17 cellular contexts compared by ENCODE assay signal in genomic region chr9:135928731-135929655, GRCh38. TPM values are rescaled to one million over a fixed set of nuclear protein-coding genes. Genes with fewer than 3 reads are reported as not detected.
DNase-seq lines count a peak whose midpoint lies in the region; ATAC-seq, FAIRE-seq and TF ChIP-seq lines count a peak whose summit lies in the region.
"Had no signal": no experiment of that assay in that cellular context is flagged by ENCODE, and none has a peak within 500 bp of the region (broad histone marks: within the 10 kb centered on the region; RNA-seq: fewer than 3 reads in every experiment).

No MANE protein-coding gene starts in this region.

- H3K4ac ChIP-seq in mesenchymal stem cell (ENCODE audit: low read depth in 1 of 2, low read length in 2 of 2) = no peak overlapping the region

- H2BK12ac ChIP-seq in mesenchymal stem cell (ENCODE audit: low read length in 2 of 2) = no peak overlapping the region

- no peak overlapping the region for H2BK15ac ChIP-seq in mesenchymal stem cell (ENCODE audit: low read depth, poor library complexity, severe bottlenecking)

- no peak overlapping the region for H3K4me3 ChIP-seq in K562
- H3K4me3 ChIP-seq in mesenchymal stem cell (ENCODE audit: insufficient read depth in 1 of 2, low read depth in 1 of 2, low read length in 2 of 2) = no peak overlapping the region
- no peak overlapping the region for H3K4me3 ChIP-seq in psoas muscle
- H3K4me3 ChIP-seq in adrenal gland = no peak overlapping the region
- H3K4me3 ChIP-seq: GM12878, GM23338 had no signal

- H3K4me1 Mint-ChIP-seq in CD14-positive monocyte (peaks cover 16% of the 10 kb centered on the region), HFFc6 (ENCODE audit: low read depth) (peaks cover 6% of the 10 kb centered on the region; the same call in 1 of the 2 replicates)
- H3K4me1 Mint-ChIP-seq: IgD-negative memory B cell had no signal

- CTCF ChIA-PET in K562 (lab: Yijun Ruan, JAX; ENCODE audit: low intra/inter-chr PET ratio) = no interaction called here

- no peak for TF ChIP-seq EP300 in K562 (IDR thresholded peaks at IDR 0.05; ENCODE audit: low read length)

- H3K79me1 ChIP-seq in mesenchymal stem cell (replicated peaks; ENCODE audit: low read length, poor library complexity, severe bottlenecking) = peaks cover 24% of the 10 kb centered on the region

- BruUV-seq in K562 (replicated peaks; lab: Mats Ljungman, UMichigan) = no TSS peak

- peak overlapping the region in 5 of 7 donors; percentile 13 to 88 (median 75) for H3K27ac Mint-ChIP-seq in CD14-positive monocyte
- no peak overlapping the region for H3K27ac Mint-ChIP-seq in HFFc6
- H3K27ac Mint-ChIP-seq: CD4-positive, alpha-beta memory T cell; GM23338; IgD-negative memory B cell had no signal

- DNase-seq in CD14-positive monocyte (ENCODE audit: low spot score) (no peak), K562 (ENCODE audit: extremely low read depth in 1 of 4, low spot score in 3 of 4) (no peak), mesenchymal stem cell (no peak), psoas muscle (no peak), adrenal gland (no peak), HT-29 (ENCODE audit: low spot score) (no peak), HFFc6 (no peak)
- DNase-seq: ACHN; C1 segment of cervical spinal cord; CD4-positive, alpha-beta memory T cell; DMS79; H9 had no signal

- intact Hi-C loops in CD14-positive monocyte (cut with micrococcal nuclease) = no loop called here
- intact Hi-C loops in K562 (cut with micrococcal nuclease) = no loop called here
- intact Hi-C loops in psoas muscle (cut with DNase I) = no loop called here
- intact Hi-C loops in adrenal gland (cut with DNase I) = no loop called here

- H3K36me3 Mint-ChIP-seq in CD14-positive monocyte = peaks cover 41 to 74% of the 10 kb centered on the region in 2 donors
- H3K36me3 Mint-ChIP-seq in HFFc6 (ENCODE audit: low read depth) = peaks cover 13% of the 10 kb centered on the region

- no peak for FAIRE-seq in K562 (lab: Jason Lieb, UNC)
- FAIRE-seq: GM12878, GM18507 had no signal

- H3K9me3 ChIP-seq in K562 (replicated peaks; ENCODE audit: control insufficient read depth, insufficient read depth, low read depth, low read length) = no peaks in the 10 kb centered on the region
- H3K9me3 ChIP-seq in mesenchymal stem cell (ENCODE audit: control insufficient read depth, low read length) = no peaks in the 10 kb centered on the region
- H3K9me3 ChIP-seq in psoas muscle = no peaks in the 10 kb centered on the region
- H3K9me3 ChIP-seq in adrenal gland (replicated peaks in 1 of 3) = no peaks in the 10 kb centered on the region

- TF ChIP-seq CTCF in CD14-positive monocyte (IDR thresholded peaks at IDR 0.05) = no peak
- no peak for TF ChIP-seq CTCF in K562 (IDR thresholded peaks at IDR 0.05 in 2 of 3, conservative IDR thresholded peaks at IDR 0.05 in 1 of 3; ENCODE audit: insufficient read depth in 2 of 3, low read depth in 1 of 3, low read length in 3 of 3)
- TF ChIP-seq CTCF in psoas muscle (IDR thresholded peaks at IDR 0.05) = no peak
- TF ChIP-seq CTCF in adrenal gland (IDR thresholded peaks at IDR 0.05) = no peak
- TF ChIP-seq CTCF in HFFc6 (IDR thresholded peaks at IDR 0.05) = no peak

- WGBS in K562 (ENCODE audit: insufficient coverage, low coverage, missing lambda C conversion rate) = 95% methylated on average over 15 of the region's 27 CpGs
- 92% methylated on average over 27 of the region's 27 CpGs for WGBS in mesenchymal stem cell
- 80 to 88% (median 82%) methylated on average over 20 to 27 of the region's 27 CpGs for WGBS in psoas muscle, 3 donors
- WGBS in adrenal gland, 4 donors = 91 to 95% (median 92%) methylated on average over 20 to 27 of the region's 27 CpGs; no CpG with 5 or more reads in 1 of the 4 donors

- no peaks in the 10 kb centered on the region for H3K27me3 ChIP-seq in K562 (ENCODE audit: control insufficient read depth in 2 of 2, insufficient read depth in 2 of 2, low read length in 2 of 2)
- H3K27me3 ChIP-seq in mesenchymal stem cell (ENCODE audit: control insufficient read depth in 1 of 2, insufficient read depth in 1 of 2, low read length in 2 of 2) = no peaks in the 10 kb centered on the region
- H3K27me3 ChIP-seq in psoas muscle (ENCODE audit: insufficient read depth in 3 of 3, low read length in 2 of 3) = no peaks in the 10 kb centered on the region
- no peaks in the 10 kb centered on the region for H3K27me3 ChIP-seq in adrenal gland

- H3K27me3 Mint-ChIP-seq in CD14-positive monocyte (ENCODE audit: low read depth in 3 of 3) (peaks cover 0 to 2% (median 0%) of the 10 kb centered on the region in 3 donors), HFFc6 (ENCODE audit: insufficient read depth) (peaks cover 4% of the 10 kb centered on the region; the same call in 1 of the 2 replicates)
- H3K27me3 Mint-ChIP-seq: CD4-positive, alpha-beta memory T cell; IgD-negative memory B cell had no signal

- ATAC-seq in K562 (no peak), psoas muscle (no peak), HG03025 (IDR thresholded peaks at IDR 0.05; ENCODE audit: low FRiP score, unreplicated experiment) (no peak)
- ATAC-seq: GM12878, GM23338 had no signal

- H4K91ac ChIP-seq in mesenchymal stem cell (ENCODE audit: low read length) = peak overlapping the region; percentile 1

- peaks cover 3% of the 10 kb centered on the region for H3K9me1 ChIP-seq in K562 (ENCODE audit: control insufficient read depth, insufficient read depth, low read length)

- H3K36me3 ChIP-seq in K562 (ENCODE audit: control insufficient read depth, insufficient read depth, low read length) = peaks cover 96% of the 10 kb centered on the region
- H3K36me3 ChIP-seq in mesenchymal stem cell (ENCODE audit: control insufficient read depth in 1 of 2, insufficient read depth in 2 of 2, low read depth in 1 of 2, low read length in 2 of 2) = peaks cover 24 to 67% of the 10 kb centered on the region in 2 experiments
- H3K36me3 ChIP-seq in psoas muscle (ENCODE audit: insufficient read depth in 1 of 2, low read depth in 1 of 2) = peaks cover 0 to 79% of the 10 kb centered on the region in 2 donors
- peaks cover 0 to 25% of the 10 kb centered on the region in 2 donors for H3K36me3 ChIP-seq in adrenal gland (replicated peaks in 1 of 2)

- no peak overlapping the region for H2AK5ac ChIP-seq in mesenchymal stem cell (ENCODE audit: low read length, severe bottlenecking)

- TF ChIP-seq POLR2A in K562 (conservative IDR thresholded peaks at IDR 0.05) (no peak), adrenal gland (IDR thresholded peaks at IDR 0.05) (no peak)

- no peak overlapping the region for H3K9ac ChIP-seq in K562 (ENCODE audit: insufficient read depth in 1 of 2, low read depth in 2 of 2, low read length in 2 of 2)
- H3K9ac ChIP-seq in mesenchymal stem cell (ENCODE audit: low read length) = no peak overlapping the region

- H3K4me1 ChIP-seq in K562 (replicated peaks in 1 of 2; ENCODE audit: control insufficient read depth in 2 of 2, insufficient read depth in 2 of 2, low read length in 2 of 2) (peaks cover 0 to 63% of the 10 kb centered on the region in 2 experiments; a peak in 2 of 5 replicates), mesenchymal stem cell (ENCODE audit: control insufficient read depth, insufficient read depth, low read depth, low read length) (peaks cover 18% of the 10 kb centered on the region), psoas muscle (peaks cover 47% of the 10 kb centered on the region), adrenal gland (replicated peaks in 1 of 2) (no peaks in the 10 kb centered on the region)

- H2BK5ac ChIP-seq in mesenchymal stem cell (ENCODE audit: low read depth, low read length, poor library complexity, severe bottlenecking) = no peak overlapping the region

- no peak for TF ChIP-seq RAD21 in K562 (CRISPR knock-in tag; conservative IDR thresholded peaks at IDR 0.05 in 1 of 2, IDR thresholded peaks at IDR 0.05 in 1 of 2)

- H3K4me2 ChIP-seq in K562 (ENCODE audit: insufficient read depth, low read length) (no peak overlapping the region), mesenchymal stem cell (ENCODE audit: low read length, poor library complexity, severe bottlenecking) (no peak overlapping the region)
- H3K4me2 ChIP-seq: GM23338 had no signal

- H4K20me1 ChIP-seq in K562 (replicated peaks; ENCODE audit: control insufficient read depth, insufficient read depth, low read length) = peaks cover 43% of the 10 kb centered on the region; the same call in 1 of the 2 replicates

- POLR2A ChIA-PET in K562 (lab: Yijun Ruan, JAX) = no interaction called here

- in situ Hi-C loops in K562 (cut with MboI) = no loop called here

- H4K8ac ChIP-seq in mesenchymal stem cell (ENCODE audit: low read length) = no peak overlapping the region

- H3K9me3 Mint-ChIP-seq in CD14-positive monocyte (peaks cover 0 to 3% (median 0%) of the 10 kb centered on the region in 7 donors), HFFc6 (no peaks in the 10 kb centered on the region)
- H3K9me3 Mint-ChIP-seq: CD4-positive, alpha-beta memory T cell; GM23338; H9; IgD-negative memory B cell had no signal

- no peak overlapping the region for H2BK120ac ChIP-seq in mesenchymal stem cell (ENCODE audit: low read depth, low read length)

- H3K18ac ChIP-seq in mesenchymal stem cell (ENCODE audit: low read depth in 1 of 2, low read length in 2 of 2) = no peak overlapping the region

- peaks cover 45% of the 10 kb centered on the region for H3K79me2 ChIP-seq in K562 (ENCODE audit: control insufficient read depth, insufficient read depth, low read length)

- H3K23ac ChIP-seq in mesenchymal stem cell (ENCODE audit: low read length in 2 of 2) = no peak overlapping the region

- H3K4me3 Mint-ChIP-seq in CD14-positive monocyte (no peak overlapping the region), HFFc6 (no peak overlapping the region)
- H3K4me3 Mint-ChIP-seq: CD4-positive, alpha-beta memory T cell; GM23338; IgD-negative memory B cell had no signal

- H3K14ac ChIP-seq in mesenchymal stem cell (ENCODE audit: low read length in 2 of 2) = no peak overlapping the region

- H2AFZ ChIP-seq in K562 (ENCODE audit: low read depth, low read length) (no peak overlapping the region), mesenchymal stem cell (ENCODE audit: low read depth, low read length) (no peak overlapping the region)
- H2AFZ ChIP-seq: GM23338 had no signal

- no peak overlapping the region for H3K27ac ChIP-seq in K562 (ENCODE audit: extremely low read depth, low read depth, low read length)
- H3K27ac ChIP-seq in mesenchymal stem cell (ENCODE audit: low read length, poor library complexity, severe bottlenecking) = no peak overlapping the region
- peak overlapping the region; percentile 71 for H3K27ac ChIP-seq in psoas muscle
- no peak overlapping the region for H3K27ac ChIP-seq in adrenal gland

RNA-seq across cellular contexts. Expression of gene CAMSAP1, which starts 21.6 kb away (rescaled TPM):
- polyA plus RNA-seq in CD14-positive monocyte (under 1 TPM; 0.71 to 0.75 TPM), K562 (2011; rRNA removed) (6.3 and 6.9 TPM in 2 replicates), K562 (2014; fragmentation: Illumina TruSeq; extraction: Trizol) (14.9 and 19.7 TPM in 2 replicates), K562 (2014; fragmentation: Nextera tagmentation; extraction: Ambion mirVana) (1 to 10 TPM; 1.5 to 1.6 TPM), K562 (2014; rRNA removed) (10.0 and 11.3 TPM in 2 replicates), psoas muscle (10 to 100 TPM; 21.3 to 51.5 (median 24.1) TPM), adrenal gland (10 to 100 TPM in 1 of 3 donors, 1 to 10 TPM in 2; 4.6 to 17.9 (median 8.8) TPM)
- total RNA-seq in K562 (2011; cell fraction: chromatin; rRNA removed; ENCODE audit: low replicate concordance) = 40.9 and 68.9 TPM in 2 replicates
- 21.5 and 22.4 TPM in 2 replicates for total RNA-seq in K562 (2011; cell fraction: nucleolus; rRNA removed)
- total RNA-seq in K562 (2011; cell fraction: nucleoplasm; rRNA removed) = 36.1 and 42.5 TPM in 2 replicates
- total RNA-seq in K562 (2014; rRNA removed) (18.1 and 23.4 TPM in 2 replicates), K562 (2014; rRNA removed; fragmentation: Illumina TruSeq; extraction: Trizol) (14.3 TPM in 2 replicates), K562 (2015; rRNA removed; fragmentation: Illumina TruSeq; extraction: Trizol) (13.9 and 15.7 TPM in 2 replicates), K562 (2021) (28.8 and 32.8 TPM in 2 replicates), psoas muscle (10 to 100 TPM; 38.0 to 48.5 (median 43.4) TPM), adrenal gland (100 to 1,000 TPM in 1 of 8 donors, 10 to 100 TPM in 7; 25.7 to 108 (median 30.6) TPM)
- polyA plus RNA-seq in K562 (2011; cell fraction: cytosol; rRNA removed) = 6.3 and 8.3 TPM in 2 replicates
- polyA plus RNA-seq in K562 (2011; cell fraction: nucleus; rRNA removed) = 15.6 and 19.6 TPM in 2 replicates
- 10.6 and 11.9 TPM in 2 replicates for polyA plus RNA-seq in K562 (2012)
- polyA minus RNA-seq in K562 (2011; rRNA and poly(A)+ RNA removed) = 14.1 and 20.0 TPM in 2 replicates
- polyA minus RNA-seq in K562 (2011; cell fraction: cytosol; rRNA and poly(A)+ RNA removed) = 42.2 and 76.3 TPM in 2 replicates
- polyA minus RNA-seq in K562 (2011; cell fraction: nucleus; rRNA and poly(A)+ RNA removed) = 11.4 and 23.5 TPM in 2 replicates
- polyA plus RNA-seq in mesenchymal stem cell (2013, experiment 1 of 2) = 14.3 TPM
- polyA plus RNA-seq in mesenchymal stem cell (2013, experiment 2 of 2) = 16.0 TPM
- 28.5 and 29.7 TPM in 2 replicates for total RNA-seq in HT-29 (2014; rRNA removed; shearing (Covaris generic))
- total RNA-seq in HFFc6 (2021; fragmentation: NEBNext Ultra II Directional; extraction: Animal tissue kit (Norgen Biotek cat#: 25700)) = 10 to 100 TPM; 14.9 to 22.8 (median 18.1) TPM

RNA-seq across cellular contexts. Expression of gene UBAC1, which starts 32.2 kb away (rescaled TPM):
- 10 to 100 TPM; 35.8 to 52.5 TPM for polyA plus RNA-seq in CD14-positive monocyte
- total RNA-seq in K562 (2011; cell fraction: chromatin; rRNA removed; ENCODE audit: low replicate concordance) = 536 and 854 TPM in 2 replicates
- 552 and 553 TPM in 2 replicates for total RNA-seq in K562 (2011; cell fraction: nucleolus; rRNA removed)
- 447 and 492 TPM in 2 replicates for total RNA-seq in K562 (2011; cell fraction: nucleoplasm; rRNA removed)
- 399 and 504 TPM in 2 replicates for total RNA-seq in K562 (2014; rRNA removed)
- total RNA-seq in K562 (2014; rRNA removed; fragmentation: Illumina TruSeq; extraction: Trizol) = 138 and 145 TPM in 2 replicates
- total RNA-seq in K562 (2015; rRNA removed; fragmentation: Illumina TruSeq; extraction: Trizol) = 166 and 171 TPM in 2 replicates
- 294 and 309 TPM in 2 replicates for total RNA-seq in K562 (2021)
- polyA plus RNA-seq in K562 (2011; rRNA removed) = 385 and 395 TPM in 2 replicates
- polyA plus RNA-seq in K562 (2011; cell fraction: cytosol; rRNA removed) = 447 and 505 TPM in 2 replicates
- polyA plus RNA-seq in K562 (2011; cell fraction: nucleus; rRNA removed) = 838 and 845 TPM in 2 replicates
- polyA plus RNA-seq in K562 (2012) = 178 and 239 TPM in 2 replicates
- 219 and 228 TPM in 2 replicates for polyA plus RNA-seq in K562 (2014; fragmentation: Illumina TruSeq; extraction: Trizol)
- 100 to 1,000 TPM in 1 of 2 experiments, 10 to 100 TPM in 1; 94.0 to 117 TPM for polyA plus RNA-seq in K562 (2014; fragmentation: Nextera tagmentation; extraction: Ambion mirVana)
- 381 and 405 TPM in 2 replicates for polyA plus RNA-seq in K562 (2014; rRNA removed)
- 128 and 165 TPM in 2 replicates for polyA minus RNA-seq in K562 (2011; rRNA and poly(A)+ RNA removed)
- polyA minus RNA-seq in K562 (2011; cell fraction: cytosol; rRNA and poly(A)+ RNA removed) = 110 and 129 TPM in 2 replicates
- polyA minus RNA-seq in K562 (2011; cell fraction: nucleus; rRNA and poly(A)+ RNA removed) = 120 and 171 TPM in 2 replicates
- polyA plus RNA-seq in mesenchymal stem cell (2013, experiment 1 of 2) = 28.9 TPM
- 28.1 TPM for polyA plus RNA-seq in mesenchymal stem cell (2013, experiment 2 of 2)
- 100 to 1,000 TPM; 140 to 233 (median 174) TPM for total RNA-seq in psoas muscle
- 100 to 1,000 TPM in 2 of 3 donors, 10 to 100 TPM in 1; 71.1 to 261 (median 154) TPM for polyA plus RNA-seq in psoas muscle
- total RNA-seq in adrenal gland = 10 to 100 TPM; 25.5 to 51.8 (median 37.9) TPM
- polyA plus RNA-seq in adrenal gland = 10 to 100 TPM; 20.2 to 63.3 (median 60.5) TPM
- total RNA-seq in HT-29 (2014; rRNA removed; shearing (Covaris generic)) = 53.0 and 60.4 TPM in 2 replicates
- 10 to 100 TPM; 27.9 to 33.6 (median 31.2) TPM for total RNA-seq in HFFc6 (2021; fragmentation: NEBNext Ultra II Directional; extraction: Animal tissue kit (Norgen Biotek cat#: 25700))
